In the genomic region with DNA sequence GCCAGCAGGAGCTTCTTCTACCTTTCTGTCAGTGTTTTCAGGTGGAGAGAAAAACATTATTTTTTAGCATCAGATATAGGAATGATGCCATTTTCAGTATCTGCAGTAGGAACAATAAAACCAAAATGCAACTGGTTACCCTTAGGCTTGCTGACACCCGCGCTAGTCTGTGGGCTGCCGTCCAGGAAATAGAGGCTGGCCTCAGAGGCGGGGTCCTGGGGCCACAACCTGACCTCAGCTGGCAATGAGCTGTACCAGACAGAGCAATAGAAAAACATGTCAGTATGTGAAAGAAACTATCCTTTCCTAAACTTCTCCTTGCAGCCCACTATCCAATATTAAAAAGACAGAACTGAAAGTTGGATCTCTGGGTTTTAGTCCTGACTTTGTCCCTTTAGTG, we compare ENCODE assay signal across 24 cellular contexts. TPM values are rescaled to one million over a fixed set of nuclear protein-coding genes. Genes with fewer than 3 reads are reported as not detected.
"Had no signal": no experiment of that assay in that cellular context is flagged by ENCODE, and none has a peak within 500 bp of the region (broad histone marks: within the 10 kb centered on the region; RNA-seq: fewer than 3 reads in every experiment).

No MANE protein-coding gene starts in this region.

- H3K27ac ChIP-seq: breast epithelium, colonic mucosa, dorsolateral prefrontal cortex, esophagus muscularis mucosa, ovary, prostate gland, spleen, testis had no signal

- DNase-seq: activated CD4-positive, alpha-beta memory T cell treated with anti-CD3 and anti-CD28 coated beads, Interleukin-2, amount 10 ng/mL, durations not matched to agents 7 days and 5 days; activated CD4-positive, alpha-beta T cell treated with anti-CD3 and anti-CD28 coated beads, Interleukin-2, amount 10 ng/mL, durations not matched to agents 24 days and 14 days; activated T-cell treated with anti-CD3 and anti-CD28 coated beads, Interleukin-2, amount 50 U/mL, for 1 hour; colonic mucosa; dorsolateral prefrontal cortex; effector memory CD8-positive, alpha-beta T cell; hippocampal formation; left colon; ovary; spleen; stimulated activated CD4-positive, alpha-beta T cell treated with anti-CD3 and anti-CD28 coated beads, Interleukin-4, amount 100 ng/mL, for 1 hour; stimulated activated naive CD4-positive, alpha-beta T cell; testis had no signal

- H3K9me3 ChIP-seq: breast epithelium, colonic mucosa, esophagus muscularis mucosa, ovary, prostate gland, spleen, testis had no signal

- H3K4me1 ChIP-seq: breast epithelium, prostate gland, testis had no signal

- ATAC-seq: activated CD4-positive, CD25-positive, alpha-beta regulatory T cell treated with anti-CD3 and anti-CD28 coated beads, Interleukin-2, amount 50 U/mL, for 24 hours; activated naive CD4-positive, alpha-beta T cell treated with anti-CD3 and anti-CD28 coated beads, Interleukin-2, amount 50 U/mL, for 72 hours; activated T-helper 17 cell treated with anti-CD3 and anti-CD28 coated beads, Interleukin-2, amount 50 U/mL, for 72 hours; effector memory CD8-positive, alpha-beta T cell; left colon had no signal

- H3K9me3 Mint-ChIP-seq: activated CD4-positive, alpha-beta memory T cell treated with anti-CD3 and anti-CD28 coated beads, Interleukin-2, amount 10 ng/mL, durations not matched to agents 7 days and 5 days; activated CD4-positive, alpha-beta T cell treated with anti-CD3 and anti-CD28 coated beads, Interleukin-2, amount 10 ng/mL, durations not matched to agents 24 days and 14 days; activated naive CD4-positive, alpha-beta T cell treated with anti-CD3 and anti-CD28 coated beads, Interleukin-2, amount 50 U/mL, for 72 hours; activated T-helper 17 cell treated with anti-CD3 and anti-CD28 coated beads, Interleukin-2, amount 50 U/mL, for 72 hours; central memory CD8-positive, alpha-beta T cell; effector memory CD8-positive, alpha-beta T cell; memory B cell; natural killer cell treated with Interleukin-12 subunit alpha and Interleukin-12 subunit beta and Interleukin-15 and Interleukin-18, amount 100 ng/mL, for 72 hours had no signal

- H3K27ac Mint-ChIP-seq: activated CD4-positive, alpha-beta memory T cell treated with anti-CD3 and anti-CD28 coated beads, Interleukin-2, amount 10 ng/mL, durations not matched to agents 7 days and 5 days; activated CD4-positive, alpha-beta T cell treated with anti-CD3 and anti-CD28 coated beads, Interleukin-2, amount 10 ng/mL, durations not matched to agents 24 days and 14 days; activated naive CD4-positive, alpha-beta T cell treated with anti-CD3 and anti-CD28 coated beads, Interleukin-2, amount 50 U/mL, for 72 hours; activated T-helper 17 cell treated with anti-CD3 and anti-CD28 coated beads, Interleukin-2, amount 50 U/mL, for 72 hours; effector memory CD8-positive, alpha-beta T cell; memory B cell; natural killer cell treated with Interleukin-12 subunit alpha and Interleukin-12 subunit beta and Interleukin-15 and Interleukin-18, amount 100 ng/mL, for 72 hours; type B pancreatic cell had no signal

- H3K27me3 ChIP-seq: ovary, testis had no signal

- H3K36me3 Mint-ChIP-seq: memory B cell, type B pancreatic cell had no signal

- H3K4me3 Mint-ChIP-seq: activated CD4-positive, alpha-beta memory T cell treated with anti-CD3 and anti-CD28 coated beads, Interleukin-2, amount 10 ng/mL, durations not matched to agents 7 days and 5 days; activated CD4-positive, alpha-beta T cell treated with anti-CD3 and anti-CD28 coated beads, Interleukin-2, amount 10 ng/mL, durations not matched to agents 24 days and 14 days; activated T-helper 17 cell treated with anti-CD3 and anti-CD28 coated beads, Interleukin-2, amount 50 U/mL, for 72 hours; central memory CD8-positive, alpha-beta T cell; effector memory CD8-positive, alpha-beta T cell; memory B cell; natural killer cell treated with Interleukin-12 subunit alpha and Interleukin-12 subunit beta and Interleukin-15 and Interleukin-18, amount 100 ng/mL, for 72 hours; type B pancreatic cell had no signal

- H3K4me3 ChIP-seq: breast epithelium, colonic mucosa, dorsolateral prefrontal cortex, esophagus muscularis mucosa, ovary, prostate gland, spleen, testis had no signal

- H3K4me1 Mint-ChIP-seq: activated CD4-positive, alpha-beta T cell treated with anti-CD3 and anti-CD28 coated beads, Interleukin-2, amount 10 ng/mL, durations not matched to agents 24 days and 14 days; activated T-helper 17 cell treated with anti-CD3 and anti-CD28 coated beads, Interleukin-2, amount 50 U/mL, for 72 hours; central memory CD8-positive, alpha-beta T cell; memory B cell had no signal

- H3K36me3 ChIP-seq: breast epithelium, colonic mucosa, esophagus muscularis mucosa, ovary, prostate gland, spleen had no signal

RNA-seq across cellular contexts. Expression of gene ST6GAL2, which starts 4.6 kb away (rescaled TPM):
- total RNA-seq: activated CD4-positive, alpha-beta memory T cell treated with anti-CD3 and anti-CD28 coated beads, Interleukin-2, amount 10 ng/mL, durations not matched to agents 7 days and 5 days; activated CD4-positive, alpha-beta T cell treated with anti-CD3 and anti-CD28 coated beads, Interleukin-2, amount 10 ng/mL, durations not matched to agents 24 days and 14 days; activated naive CD4-positive, alpha-beta T cell treated with anti-CD3 and anti-CD28 coated beads, Interleukin-2, amount 50 U/mL, for 72 hours; activated T-helper 17 cell treated with anti-CD3 and anti-CD28 coated beads, Interleukin-2, amount 50 U/mL, for 72 hours; natural killer cell treated with Interleukin-12 subunit alpha and Interleukin-12 subunit beta and Interleukin-15 and Interleukin-18, amount 100 ng/mL, for 72 hours; T-helper 2 cell treated with Interferon-gamma antibody and Interleukin-4, amounts not matched to agents 100 ng/mL and 5 ng/mL, for 36 hours had no signal
